In the genomic region with DNA sequence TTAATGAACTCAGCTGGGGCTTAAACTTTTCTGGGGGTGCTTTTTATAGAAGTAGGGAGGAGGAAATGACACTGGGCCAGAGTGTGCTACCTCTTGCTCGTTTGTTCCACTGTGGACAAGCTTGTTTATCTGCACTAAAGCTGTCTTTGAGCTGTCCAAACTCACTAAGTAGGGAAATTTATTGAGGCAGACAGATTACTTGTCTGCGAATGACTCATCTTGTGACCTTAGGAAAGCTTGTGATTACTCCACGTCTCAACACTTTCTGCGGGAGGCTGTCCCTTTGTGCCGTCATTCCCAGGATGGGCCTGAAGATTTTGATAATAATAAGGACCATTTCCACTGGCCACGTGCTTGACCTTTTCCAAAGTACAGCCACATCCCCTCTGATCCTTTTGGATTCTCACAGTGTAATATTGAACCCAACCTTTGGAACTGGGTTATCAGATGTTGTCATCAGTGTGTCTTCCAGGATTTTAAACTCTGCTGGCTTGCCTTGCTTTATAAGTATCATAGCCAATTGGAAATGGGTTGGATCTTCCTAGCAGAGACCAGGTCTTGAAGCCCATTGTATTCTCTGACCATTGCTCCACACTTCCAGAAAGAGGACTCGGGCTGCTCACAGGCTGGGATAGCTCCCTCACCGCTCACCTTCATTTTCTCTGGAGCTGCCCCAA, we compare ENCODE assay signal across 13 cellular contexts.
A peak's percentile ranks its signal among the peaks of the same experiment; 100 is the strongest.
DNase-seq lines count a peak whose midpoint lies in the region; ATAC-seq and TF ChIP-seq lines count a peak whose summit lies in the region.
"Had no signal": no experiment of that assay in that cellular context is flagged by ENCODE, and none has a peak within 500 bp of the region (broad histone marks: within the 10 kb centered on the region; RNA-seq: fewer than 3 reads in every experiment).

No MANE protein-coding gene starts in this region.

- H3K36me3 ChIP-seq in RWPE2 (ENCODE audit: low read depth) (no peaks in the 10 kb centered on the region), trophoblast cell (ENCODE audit: control insufficient read depth in 1 of 2, insufficient read depth in 2 of 2, low read length in 2 of 2) (no peaks in the 10 kb centered on the region)

- no peaks in the 10 kb centered on the region for H3K4me1 ChIP-seq in RWPE2 (ENCODE audit: insufficient read depth, poor library complexity, severe bottlenecking)
- peaks cover 5 to 17% of the 10 kb centered on the region in 2 experiments for H3K4me1 ChIP-seq in trophoblast cell (ENCODE audit: control insufficient read depth in 1 of 2, insufficient read depth in 2 of 2, low read length in 2 of 2)

- H3K27me3 ChIP-seq in RWPE2 (ENCODE audit: insufficient read depth, poor library complexity, severe bottlenecking), result no peaks in the 10 kb centered on the region
- H3K27me3 ChIP-seq in trophoblast cell (ENCODE audit: insufficient read depth, low read length), result no peaks in the 10 kb centered on the region

- H3K4ac ChIP-seq in trophoblast cell (ENCODE audit: low read depth, low read length), result no peak overlapping the region

- no peaks in the 10 kb centered on the region for H3K79me2 ChIP-seq in trophoblast cell (ENCODE audit: control insufficient read depth, insufficient read depth, low read length, poor library complexity)

- ATAC-seq in RWPE2 (ENCODE audit: low read depth), result peak; percentile 63
- ATAC-seq: left colon had no signal

- H3K9ac ChIP-seq in trophoblast cell (ENCODE audit: low read length), result no peak overlapping the region

- TF ChIP-seq CTCF in AG10803 (conservative IDR thresholded peaks at IDR 0.05; ENCODE audit: low read length) (no peak), RWPE2 (IDR thresholded peaks at IDR 0.05; ENCODE audit: poor library complexity, severe bottlenecking) (no peak)

- peak overlapping the region; percentile 27 for H2BK12ac ChIP-seq in trophoblast cell (ENCODE audit: low read length)

- DNase-seq in AG10803 (ENCODE audit: low read depth) (peak; percentile 31), RWPE2 (ENCODE audit: low spot score) (no peak), foreskin melanocyte (peak; percentile 98), trophoblast cell (peak in 1 of 2 donors; percentile 1), T-helper 2 cell (no peak), mesenteric fat pad (ENCODE audit: low spot score) (no peak), NCI-H1417 treated with DMSO at 0.1 percent for 48 hours (lab: John Stamatoyannopoulos, UW) (no peak)
- no peak for DNase-seq in activated CD4-positive, alpha-beta T cell treated with anti-CD3 and anti-CD28 coated beads, Interleukin-2, amount 50 U/mL, for 1 hour
- DNase-seq: activated CD4-positive, alpha-beta T cell treated with anti-CD3 and anti-CD28 coated beads for 1 hour; DMS153; H9; hippocampal formation had no signal

- H3K14ac ChIP-seq in trophoblast cell (ENCODE audit: low read length), result no peak overlapping the region

- no peak overlapping the region for H2BK5ac ChIP-seq in trophoblast cell (ENCODE audit: low read depth, low read length, poor library complexity)

- no peak overlapping the region for H2AFZ ChIP-seq in trophoblast cell (ENCODE audit: insufficient read depth, low read length, poor library complexity)

- H4K12ac ChIP-seq in trophoblast cell (ENCODE audit: low read depth, low read length), result no peak overlapping the region

- H2AK5ac ChIP-seq in trophoblast cell (ENCODE audit: low read length), result no peak overlapping the region

- no peak overlapping the region for H3K18ac ChIP-seq in trophoblast cell (ENCODE audit: low read length)

- no peaks in the 10 kb centered on the region for H3K9me3 ChIP-seq in RWPE2 (ENCODE audit: severe bottlenecking)
- H3K9me3 ChIP-seq in trophoblast cell (ENCODE audit: insufficient read depth, low read depth, low read length), result no peaks in the 10 kb centered on the region

- WGBS in trophoblast cell (ENCODE audit: extremely low coverage, insufficient coverage, insufficient read length), result no CpG with 5 or more reads among the region's 8 CpGs

- H3K27ac ChIP-seq in RWPE2 (ENCODE audit: poor library complexity, severe bottlenecking) (no peak overlapping the region), trophoblast cell (ENCODE audit: low read depth, low read length) (peak overlapping the region; percentile 30)

- no peak overlapping the region for H4K8ac ChIP-seq in trophoblast cell (ENCODE audit: low read depth, low read length)

- H3K4me3 ChIP-seq in AG10803 (ENCODE audit: low read length) (no peak overlapping the region), RWPE2 (ENCODE audit: severe bottlenecking) (no peak overlapping the region), trophoblast cell (ENCODE audit: low read depth, low read length) (no peak overlapping the region)

- no peak overlapping the region for H3K4me2 ChIP-seq in trophoblast cell (ENCODE audit: low read length)

- H3K23ac ChIP-seq in trophoblast cell (ENCODE audit: low read length), result no peak overlapping the region

- no peak overlapping the region for H4K91ac ChIP-seq in trophoblast cell (ENCODE audit: low read depth, low read length)

- no peak overlapping the region for H2BK120ac ChIP-seq in trophoblast cell (ENCODE audit: insufficient read depth, low read length, poor library complexity)

- H3K79me1 ChIP-seq in trophoblast cell (ENCODE audit: low read length), result no peaks in the 10 kb centered on the region

Comparison
In these comparisons a context has a peak if more than half of its experiments do, and no peak if none do; other contexts are left out.
1. DNase-seq: peak in AG10803 (single experiment) and foreskin melanocyte (single experiment); none in RWPE2 (single experiment), activated CD4-positive, alpha-beta T cell treated with anti-CD3 and anti-CD28 coated beads, Interleukin-2, amount 50 U/mL, for 1 hour (single experiment), T-helper 2 cell (0 of 5), mesenteric fat pad (single experiment) and NCI-H1417 treated with DMSO at 0.1 percent for 48 hours (single experiment).